ENCODE assay signal across 8 cellular contexts in the genomic region with DNA sequence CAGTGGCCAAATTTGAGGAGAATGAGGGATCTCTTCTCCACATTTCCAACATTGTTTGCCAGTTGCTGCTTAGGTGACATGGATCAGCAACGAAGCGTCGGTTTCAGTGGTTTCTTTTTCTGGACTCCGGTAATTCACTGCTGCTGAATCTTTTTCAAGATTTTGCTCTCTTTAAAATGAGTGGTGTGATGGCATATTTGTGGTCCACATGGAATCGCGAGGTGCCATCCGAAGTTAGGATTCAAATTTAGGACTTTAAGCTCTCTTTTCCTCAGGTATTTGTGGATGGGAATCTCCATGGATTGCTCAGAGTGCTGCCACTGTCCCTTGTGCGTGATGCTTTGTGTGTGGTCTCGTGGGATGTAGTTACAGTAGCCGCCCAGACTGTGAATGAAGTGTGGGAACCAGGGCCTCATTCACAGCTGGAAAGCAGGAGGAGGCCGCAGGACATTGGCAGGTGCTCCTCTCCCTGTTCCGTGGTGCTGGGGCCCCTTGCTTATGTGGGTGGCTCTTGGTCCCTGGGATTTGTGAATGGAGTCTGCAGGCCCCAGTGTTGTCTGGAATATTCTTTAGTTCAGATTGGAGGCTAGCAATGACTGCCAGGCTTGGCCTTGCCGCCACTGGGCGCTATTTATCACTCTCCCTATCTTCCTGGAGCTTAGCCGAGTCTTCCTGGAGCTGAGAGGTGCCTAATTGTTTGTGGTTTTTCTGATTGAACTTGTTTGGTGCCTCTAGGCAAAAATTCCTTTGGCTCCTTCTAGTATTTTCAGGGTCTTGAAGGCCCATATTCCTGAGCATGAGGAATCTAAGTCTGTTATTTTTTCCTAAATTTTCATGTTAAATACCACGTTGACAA. TPM values are rescaled to one million over a fixed set of nuclear protein-coding genes. Genes with fewer than 3 reads are reported as not detected.
A peak's percentile ranks its signal among the peaks of the same experiment; 100 is the strongest.
DNase-seq lines count a peak whose midpoint lies in the region; TF ChIP-seq lines count a peak whose summit lies in the region.

No MANE protein-coding gene starts in this region.

- no peak for TF ChIP-seq POLR2A in suprapubic skin (IDR thresholded peaks at IDR 0.05)

- peak overlapping the region; percentile 91 for H3K4me3 ChIP-seq in astrocyte of the spinal cord (ENCODE audit: low read depth, low read length)
- peak overlapping the region; percentile 99 for H3K4me3 ChIP-seq in suprapubic skin

- no peak for TF ChIP-seq CTCF in astrocyte of the spinal cord (IDR thresholded peaks at IDR 0.05; ENCODE audit: low read depth, low read length)
- TF ChIP-seq CTCF in suprapubic skin (IDR thresholded peaks at IDR 0.05) = no peak

- no peak for TF ChIP-seq EP300 in suprapubic skin (IDR thresholded peaks at IDR 0.05)

- peaks cover 7% of the 10 kb centered on the region for H3K36me3 ChIP-seq in suprapubic skin

- 4% methylated on average over 16 of the region's 16 CpGs for WGBS in suprapubic skin

- H3K9me3 ChIP-seq in suprapubic skin = no peaks in the 10 kb centered on the region

- DNase-seq in activated CD4-positive, alpha-beta T cell treated with anti-CD3 and anti-CD28 coated beads for 48 hours = peak; percentile 32
- DNase-seq in activated CD4-positive, alpha-beta T cell treated with anti-CD3 and anti-CD28 coated beads, Interleukin-2, amount 50 U/mL, for 1 hour = no peak
- DNase-seq in NCI-H1694 treated with DMSO at 0.1 percent for 48 hours (lab: John Stamatoyannopoulos, UW) (peak; percentile 21), astrocyte of the spinal cord (ENCODE audit: low read depth, low spot score) (peak; percentile 26), left kidney (ENCODE audit: low read depth, low spot score) (peak; percentile 69), suprapubic skin (ENCODE audit: low spot score in 2 of 2) (no peak), HuH-7.5 (ENCODE audit: low spot score) (no peak), NCI-H510A (lab: John Stamatoyannopoulos, UW) (no peak)

- in situ Hi-C loops in astrocyte of the spinal cord (cut with HindIII; ENCODE audit: low sequenced_read_pairs) = no loop called here

- peak overlapping the region; percentile 51 for H3K27ac ChIP-seq in suprapubic skin

- peaks cover 61% of the 10 kb centered on the region for H3K4me1 ChIP-seq in suprapubic skin

- H3K27me3 ChIP-seq in suprapubic skin = no peaks in the 10 kb centered on the region

RNA-seq across cellular contexts. Expression of gene ILF3, which starts 1.5 kb away (rescaled TPM):
- 100 to 1,000 TPM; 114 to 280 (median 132) TPM for total RNA-seq in suprapubic skin

RNA-seq across cellular contexts. Expression of gene SLC44A2, which starts 30.3 kb away (rescaled TPM):
- total RNA-seq in suprapubic skin = 100 to 1,000 TPM in 1 of 4 donors, 10 to 100 TPM in 3; 59.1 to 108 (median 94.5) TPM

RNA-seq across cellular contexts. Expression of gene QTRT1, which starts 45.6 kb away (rescaled TPM):
- total RNA-seq in suprapubic skin = 10 to 100 TPM; 34.4 to 57.2 (median 40.2) TPM

Comparison
In these comparisons a context has a peak if more than half of its experiments do, and no peak if none do; other contexts are left out.
1. DNase-seq: peak in activated CD4-positive, alpha-beta T cell treated with anti-CD3 and anti-CD28 coated beads for 48 hours (single experiment), NCI-H1694 treated with DMSO at 0.1 percent for 48 hours (single experiment), astrocyte of the spinal cord (single experiment) and left kidney (single experiment); none in activated CD4-positive, alpha-beta T cell treated with anti-CD3 and anti-CD28 coated beads, Interleukin-2, amount 50 U/mL, for 1 hour (single experiment), suprapubic skin (0 of 2), HuH-7.5 (single experiment) and NCI-H510A (single experiment).